ENCODE assay signal across 14 cellular contexts in the genomic region with DNA sequence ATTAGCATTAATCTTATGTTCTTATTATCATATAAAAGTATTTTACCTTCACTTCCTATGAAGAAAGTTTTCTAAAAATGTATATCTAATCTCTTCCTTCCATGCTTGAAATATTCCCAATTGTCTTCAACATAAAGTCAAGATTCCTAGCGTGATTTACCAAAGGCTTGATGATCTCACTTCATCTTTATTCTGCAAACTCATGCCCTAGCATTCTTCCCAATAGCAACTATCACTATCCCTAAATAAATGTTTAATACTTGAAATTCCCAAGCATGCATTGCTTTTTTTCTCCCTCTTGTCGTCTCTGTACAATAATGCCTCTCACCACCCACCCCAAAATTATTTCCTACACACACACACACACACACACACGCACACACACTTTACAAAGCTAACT.
DNase-seq lines count a peak whose midpoint lies in the region; TF ChIP-seq lines count a peak whose summit lies in the region.
"Had no signal": no experiment of that assay in that cellular context is flagged by ENCODE, and none has a peak within 500 bp of the region (broad histone marks: within the 10 kb centered on the region; RNA-seq: fewer than 3 reads in every experiment).

No MANE protein-coding gene starts in this region.

- H3K9me3 Mint-ChIP-seq in HFFc6, result no peaks in the 10 kb centered on the region
- H3K9me3 Mint-ChIP-seq: CD4-positive, CD25-positive, alpha-beta regulatory T cell; CD8-positive, alpha-beta memory T cell; H9 had no signal

- no peaks in the 10 kb centered on the region for H3K9me3 ChIP-seq in thyroid gland
- H3K9me3 ChIP-seq: BE2C had no signal

- H3K4me3 Mint-ChIP-seq in HFFc6, result peak overlapping the region; percentile 10; the same call in 1 of the 2 replicates
- H3K4me3 Mint-ChIP-seq: CD4-positive, CD25-positive, alpha-beta regulatory T cell; CD8-positive, alpha-beta memory T cell; H9 had no signal

- intact Hi-C loops in thyroid gland (cut with DNase I), result no loop called here

- 73 to 75% methylated on average over 3 of the region's 3 CpGs for WGBS in thyroid gland, 2 donors

- TF ChIP-seq CTCF in HFFc6 (IDR thresholded peaks at IDR 0.05) (no peak), thyroid gland (IDR thresholded peaks at IDR 0.05) (no peak)

- DNase-seq in EH (ENCODE audit: low read depth) (peak; percentile 29), HFFc6 (peak; percentile 8), astrocyte of the hippocampus (ENCODE audit: low read depth, low spot score) (peak; percentile 19), HT-29 (ENCODE audit: low spot score) (no peak), thyroid gland (no peak)
- DNase-seq in activated CD4-positive, alpha-beta T cell treated with anti-CD3 and anti-CD28 coated beads for 1 hour, result no peak
- DNase-seq: BE2C; C1 segment of cervical spinal cord; CD4-positive, CD25-positive, alpha-beta regulatory T cell; CD8-positive, alpha-beta memory T cell; COR-L47; GF-D8; H9 had no signal

- no peaks in the 10 kb centered on the region for H3K27me3 ChIP-seq in thyroid gland
- H3K27me3 ChIP-seq: BE2C had no signal

- H3K4me3 ChIP-seq in thyroid gland (replicated peaks in 1 of 3), result no peak overlapping the region
- H3K4me3 ChIP-seq: K562 had no signal

- no peak for TF ChIP-seq POLR2A in thyroid gland (IDR thresholded peaks at IDR 0.05)

- H3K27me3 Mint-ChIP-seq in HFFc6 (ENCODE audit: insufficient read depth), result no peaks in the 10 kb centered on the region; the same call in 1 of the 2 replicates
- H3K27me3 Mint-ChIP-seq: CD8-positive, alpha-beta memory T cell had no signal

- H3K27ac ChIP-seq in thyroid gland, result no peak overlapping the region

- H3K27ac Mint-ChIP-seq in HFFc6, result peak overlapping the region; percentile 41
- H3K27ac Mint-ChIP-seq: CD8-positive, alpha-beta memory T cell; H9 had no signal

- peaks cover 30% of the 10 kb centered on the region for H3K4me1 Mint-ChIP-seq in HFFc6 (ENCODE audit: low read depth)
- H3K4me1 Mint-ChIP-seq: CD4-positive, CD25-positive, alpha-beta regulatory T cell; CD8-positive, alpha-beta memory T cell had no signal

- H3K36me3 ChIP-seq in thyroid gland, result no peaks in the 10 kb centered on the region
- H3K36me3 ChIP-seq: BE2C had no signal

- H3K4me1 ChIP-seq in thyroid gland, result no peaks in the 10 kb centered on the region

- no peaks in the 10 kb centered on the region for H3K36me3 Mint-ChIP-seq in HFFc6 (ENCODE audit: low read depth)
- H3K36me3 Mint-ChIP-seq: CD4-positive, CD25-positive, alpha-beta regulatory T cell had no signal

Comparison
In these comparisons a context has a peak if more than half of its experiments do, and no peak if none do; other contexts are left out.
1. DNase-seq: peak in EH (single experiment), HFFc6 (single experiment) and astrocyte of the hippocampus (single experiment); none in HT-29 (single experiment), thyroid gland (0 of 2) and activated CD4-positive, alpha-beta T cell treated with anti-CD3 and anti-CD28 coated beads for 1 hour (single experiment).